ENCODE assay signal across 10 cellular contexts in genomic region chr5:54013556-54014157, GRCh38.
DNase-seq lines count a peak whose midpoint lies in the region; ATAC-seq and TF ChIP-seq lines count a peak whose summit lies in the region.
"Had no signal": no experiment of that assay in that cellular context is flagged by ENCODE, and none has a peak within 500 bp of the region (broad histone marks: within the 10 kb centered on the region; RNA-seq: fewer than 3 reads in every experiment).

No MANE protein-coding gene starts in this region.

- CTCF ChIA-PET in CD8-positive, alpha-beta memory T cell (lab: Charles Lee): no interaction called here

- no peaks in the 10 kb centered on the region for H3K4me1 ChIP-seq in CD8-positive, alpha-beta memory T cell (ENCODE audit: insufficient read depth, low read length)

- no peaks in the 10 kb centered on the region for H3K27me3 Mint-ChIP-seq in CD8-positive, alpha-beta memory T cell
- H3K27me3 Mint-ChIP-seq: dendritic cell treated with granulocyte-macrophage colony-stimulating factor and Interleukin-4, amounts not matched to agents 40 ng/mL and 50 ng/mL, for 4 days had no signal

- in situ Hi-C loops in Caki2 (cut with HindIII; ENCODE audit: low pct_unique_long_range_greater_than_20kb, low sequenced_read_pairs) (no loop called here), astrocyte of the spinal cord (cut with HindIII; ENCODE audit: low sequenced_read_pairs) (no loop called here)

- ATAC-seq in HG02885 (IDR thresholded peaks at IDR 0.05; ENCODE audit: poor library complexity, unreplicated experiment) (no peak), HG03196 (IDR thresholded peaks at IDR 0.05; ENCODE audit: unreplicated experiment) (no peak)

- peaks cover 4 to 10% (median 7%) of the 10 kb centered on the region in 5 donors for H3K9me3 Mint-ChIP-seq in CD8-positive, alpha-beta memory T cell

- intact Hi-C loops in posterior vena cava (cut with DNase I): no loop called here

- H3K4me3 Mint-ChIP-seq in CD8-positive, alpha-beta memory T cell: no peak overlapping the region
- H3K4me3 Mint-ChIP-seq: dendritic cell treated with granulocyte-macrophage colony-stimulating factor and Interleukin-4, amounts not matched to agents 40 ng/mL and 50 ng/mL, for 4 days had no signal

- H3K4me1 Mint-ChIP-seq in CD8-positive, alpha-beta memory T cell: no peaks in the 10 kb centered on the region

- peaks cover 18 to 43% (median 31%) of the 10 kb centered on the region in 3 donors for H3K36me3 Mint-ChIP-seq in CD8-positive, alpha-beta memory T cell

- no peaks in the 10 kb centered on the region for H3K9me3 ChIP-seq in CD8-positive, alpha-beta memory T cell (ENCODE audit: low read length)
- H3K9me3 ChIP-seq: right lobe of liver had no signal

- no peak for TF ChIP-seq CTCF in astrocyte of the spinal cord (IDR thresholded peaks at IDR 0.05; ENCODE audit: low read depth, low read length)

- no peak overlapping the region for H3K4me3 ChIP-seq in astrocyte of the spinal cord (ENCODE audit: low read depth, low read length)
- H3K4me3 ChIP-seq in CD8-positive, alpha-beta memory T cell (ENCODE audit: low read length): no peak overlapping the region
- H3K4me3 ChIP-seq: right lobe of liver had no signal

- DNase-seq in Caki2 (ENCODE audit: low read depth) (peak; percentile 50), NCI-H226 (peak; percentile 68), astrocyte of the spinal cord (ENCODE audit: low read depth, low spot score) (peak; percentile 71), posterior vena cava (ENCODE audit: low spot score) (peak; percentile 85), NCI-H187 (lab: John Stamatoyannopoulos, UW) (no peak)
- no peak for DNase-seq in CD8-positive, alpha-beta memory T cell

- no peaks in the 10 kb centered on the region for H3K27me3 ChIP-seq in CD8-positive, alpha-beta memory T cell (ENCODE audit: insufficient read depth, low read length, poor library complexity, severe bottlenecking)
- H3K27me3 ChIP-seq: right lobe of liver had no signal

- H3K27ac Mint-ChIP-seq in CD8-positive, alpha-beta memory T cell: no peak overlapping the region
- H3K27ac Mint-ChIP-seq: dendritic cell treated with granulocyte-macrophage colony-stimulating factor and Interleukin-4, amounts not matched to agents 40 ng/mL and 50 ng/mL, for 4 days had no signal

- H3K27ac ChIP-seq in CD8-positive, alpha-beta memory T cell (ENCODE audit: low read depth, low read length): no peak overlapping the region
- H3K27ac ChIP-seq: right lobe of liver had no signal

- POLR2A ChIA-PET in CD8-positive, alpha-beta memory T cell (lab: Charles Lee): interaction anchor here (0.6 kb wide), 1 partner anchor 49 kb away, joined by 10 read pairs; no protein-coding TSS in a partner anchor

- no peaks in the 10 kb centered on the region for H3K36me3 ChIP-seq in CD8-positive, alpha-beta memory T cell (ENCODE audit: insufficient read depth, low read length)
- H3K36me3 ChIP-seq: right lobe of liver had no signal

Comparison
In these comparisons a context has a peak if more than half of its experiments do, and no peak if none do; other contexts are left out.
1. DNase-seq: peak in Caki2 (single experiment), NCI-H226 (single experiment), astrocyte of the spinal cord (single experiment) and posterior vena cava (single experiment); none in NCI-H187 (0 of 2) and CD8-positive, alpha-beta memory T cell (0 of 5).